In the genomic region with DNA sequence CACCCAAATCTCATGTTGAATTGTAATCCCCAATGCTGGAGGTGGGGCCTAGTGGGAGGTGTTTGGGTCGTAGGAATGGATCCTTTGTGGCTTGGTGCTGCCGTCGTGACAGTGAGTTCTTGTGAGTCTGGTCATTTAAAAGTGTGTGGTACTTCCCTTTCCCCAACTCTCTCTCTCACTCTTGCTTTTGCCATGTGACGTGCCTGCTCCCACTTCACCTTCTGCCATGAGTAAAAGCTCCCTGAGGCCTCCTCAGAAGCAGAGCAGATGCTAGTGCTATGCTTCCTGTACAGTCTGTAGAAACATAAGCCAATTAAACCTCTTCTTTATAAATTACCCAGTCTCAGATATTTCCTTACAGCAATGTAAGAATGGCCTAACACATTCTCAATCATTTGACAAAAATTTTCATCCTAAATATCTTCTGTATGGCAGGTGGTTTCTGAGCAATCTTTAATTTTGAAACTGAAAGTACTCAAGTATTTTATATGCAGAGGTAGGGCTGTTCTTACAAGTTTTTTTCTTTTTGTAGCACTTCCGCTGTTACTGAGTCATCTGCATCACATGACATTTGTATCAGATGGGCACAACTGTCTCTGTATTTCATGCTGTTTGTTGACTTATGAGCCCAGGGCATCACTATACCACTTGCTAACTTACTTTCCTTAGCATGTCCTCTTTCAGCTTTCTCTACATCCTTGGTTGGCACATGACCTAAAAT, we compare ENCODE assay signal across 9 cellular contexts. TPM values are rescaled to one million over a fixed set of nuclear protein-coding genes. Genes with fewer than 3 reads are reported as not detected.
DNase-seq lines count a peak whose midpoint lies in the region; ATAC-seq and TF ChIP-seq lines count a peak whose summit lies in the region.
"Had no signal": no experiment of that assay in that cellular context is flagged by ENCODE, and none has a peak within 500 bp of the region (broad histone marks: within the 10 kb centered on the region; RNA-seq: fewer than 3 reads in every experiment).

No MANE protein-coding gene starts in this region.

- H3K27me3 Mint-ChIP-seq in type B pancreatic cell, result no peaks in the 10 kb centered on the region

- ATAC-seq in HG03469 (IDR thresholded peaks at IDR 0.05; ENCODE audit: unreplicated experiment) (peak; percentile 61), foreskin keratinocyte (peak; percentile 96)

- no peaks in the 10 kb centered on the region for H3K27me3 ChIP-seq in foreskin keratinocyte

- H3K36me3 Mint-ChIP-seq in type B pancreatic cell, result peaks cover 36% of the 10 kb centered on the region

- no peak overlapping the region for H3K4me3 Mint-ChIP-seq in type B pancreatic cell
- H3K4me3 Mint-ChIP-seq: brain had no signal

- H3K27ac Mint-ChIP-seq in type B pancreatic cell, result no peak overlapping the region
- H3K27ac Mint-ChIP-seq: brain had no signal

- H3K9me3 Mint-ChIP-seq in type B pancreatic cell, result peaks cover 6% of the 10 kb centered on the region

- TF ChIP-seq CTCF in foreskin keratinocyte (conservative IDR thresholded peaks at IDR 0.05) (no peak), type B pancreatic cell (conservative IDR thresholded peaks at IDR 0.05) (no peak)

- H3K27ac ChIP-seq in foreskin keratinocyte, result no peak overlapping the region

- H3K4me1 ChIP-seq in foreskin keratinocyte, result peaks cover 11% of the 10 kb centered on the region

- no peaks in the 10 kb centered on the region for H3K4me1 Mint-ChIP-seq in type B pancreatic cell (ENCODE audit: unreplicated experiment)
- H3K4me1 Mint-ChIP-seq: brain had no signal

- peak; percentile 32 for DNase-seq in activated gamma-delta T cell treated with Interleukin-2 at 50 U/mL for 16 hours
- DNase-seq in activated gamma-delta T cell (lab: John Stamatoyannopoulos, UW), result no peak
- DNase-seq in activated CD8-positive, alpha-beta memory T cell treated with anti-CD3 and anti-CD28 coated beads, Interleukin-2, amount 50 U/mL, for 24 hours (ENCODE audit: extremely low read depth), result peak; percentile 7
- DNase-seq in foreskin keratinocyte, result peak; percentile 57 to 80
- DNase-seq in stimulated activated CD4-positive, alpha-beta T cell treated with anti-CD3 and anti-CD28 coated beads, TNF-alpha, amount 100 ng/mL, for 4 hours (ENCODE audit: low read depth in 3 of 3), result peak in 2 of 3 experiments; percentile 16 to 26
- no peak for DNase-seq in type B pancreatic cell (ENCODE audit: extremely low spot score, unreplicated experiment)
- no peak for DNase-seq in NCI-H446 (lab: John Stamatoyannopoulos, UW)

RNA-seq across cellular contexts. Expression of a gene that starts 8.8 kb away (rescaled TPM):
- total RNA-seq in foreskin keratinocyte (48.2 and 49.3 TPM in 2 replicates), type B pancreatic cell (ENCODE audit: low replicate concordance) (8.4 and 14.9 TPM in 2 replicates)
- 65.7 and 68.3 TPM in 2 replicates for polyA plus RNA-seq in foreskin keratinocyte

Comparison
In these comparisons a context has a peak if more than half of its experiments do, and no peak if none do; other contexts are left out.
1. DNase-seq: peak in activated gamma-delta T cell treated with Interleukin-2 at 50 U/mL for 16 hours (single experiment), activated CD8-positive, alpha-beta memory T cell treated with anti-CD3 and anti-CD28 coated beads, Interleukin-2, amount 50 U/mL, for 24 hours (single experiment), foreskin keratinocyte (2 of 2) and stimulated activated CD4-positive, alpha-beta T cell treated with anti-CD3 and anti-CD28 coated beads, TNF-alpha, amount 100 ng/mL, for 4 hours (2 of 3); none in activated gamma-delta T cell (single experiment), type B pancreatic cell (single experiment) and NCI-H446 (0 of 2).